1 cellular context compared by ENCODE assay signal in the genomic region with DNA sequence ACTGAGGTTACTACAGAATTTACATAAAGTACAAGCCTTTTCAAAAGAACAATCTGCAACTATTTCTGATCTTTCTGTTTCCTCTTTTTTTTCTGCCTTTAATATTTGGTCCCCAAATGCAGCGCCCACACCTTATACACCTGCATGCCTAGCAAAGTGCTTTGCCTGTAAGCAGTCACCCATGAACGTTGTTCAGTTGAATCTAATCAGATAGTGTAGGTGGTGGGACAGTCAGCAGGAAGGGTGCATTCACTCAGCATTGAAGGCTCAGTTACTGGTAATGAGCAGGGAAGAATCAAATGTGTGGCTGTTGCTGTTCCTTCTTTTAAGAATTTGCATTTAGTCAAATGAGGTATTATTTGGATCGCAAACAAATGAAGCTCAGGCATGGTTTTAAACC.
TF ChIP-seq lines count a peak whose summit lies in the region.

No MANE protein-coding gene starts in this region.

TF ChIP-seq in GM12878, 131 proteins besides CTCF, POLR2A, EP300 and RAD21 (continued from another document):
- TF ChIP-seq, protein P1, sequence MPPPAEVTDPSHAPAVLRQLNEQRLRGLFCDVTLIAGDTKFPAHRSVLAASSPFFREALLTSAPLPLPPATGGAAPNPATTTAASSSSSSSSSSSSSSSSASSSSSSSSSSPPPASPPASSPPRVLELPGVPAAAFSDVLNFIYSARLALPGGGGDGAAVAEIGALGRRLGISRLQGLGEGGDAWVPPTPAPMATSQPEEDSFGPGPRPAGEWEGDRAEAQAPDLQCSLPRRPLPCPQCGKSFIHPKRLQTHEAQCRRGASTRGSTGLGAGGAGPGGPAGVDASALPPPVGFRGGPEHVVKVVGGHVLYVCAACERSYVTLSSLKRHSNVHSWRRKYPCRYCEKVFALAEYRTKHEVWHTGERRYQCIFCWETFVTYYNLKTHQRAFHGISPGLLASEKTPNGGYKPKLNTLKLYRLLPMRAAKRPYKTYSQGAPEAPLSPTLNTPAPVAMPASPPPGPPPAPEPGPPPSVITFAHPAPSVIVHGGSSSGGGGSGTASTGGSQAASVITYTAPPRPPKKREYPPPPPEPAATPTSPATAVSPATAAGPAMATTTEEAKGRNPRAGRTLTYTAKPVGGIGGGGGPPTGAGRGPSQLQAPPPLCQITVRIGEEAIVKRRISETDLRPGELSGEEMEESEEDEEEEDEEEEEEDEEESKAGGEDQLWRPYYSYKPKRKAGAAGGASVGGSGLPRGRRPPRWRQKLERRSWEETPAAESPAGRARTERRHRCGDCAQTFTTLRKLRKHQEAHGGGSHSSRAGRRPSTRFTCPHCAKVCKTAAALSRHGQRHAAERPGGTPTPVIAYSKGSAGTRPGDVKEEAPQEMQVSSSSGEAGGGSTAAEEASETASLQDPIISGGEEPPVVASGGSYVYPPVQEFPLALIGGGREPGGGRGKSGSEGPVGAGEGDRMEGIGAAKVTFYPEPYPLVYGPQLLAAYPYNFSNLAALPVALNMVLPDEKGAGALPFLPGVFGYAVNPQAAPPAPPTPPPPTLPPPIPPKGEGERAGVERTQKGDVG (CRISPR knock-in tag; IDR thresholded peaks at IDR 0.05), result no peak
- TF ChIP-seq RCOR1 (conservative IDR thresholded peaks at IDR 0.05; ENCODE audit: low read depth, low read length), result no peak
- TF ChIP-seq, protein P2, sequence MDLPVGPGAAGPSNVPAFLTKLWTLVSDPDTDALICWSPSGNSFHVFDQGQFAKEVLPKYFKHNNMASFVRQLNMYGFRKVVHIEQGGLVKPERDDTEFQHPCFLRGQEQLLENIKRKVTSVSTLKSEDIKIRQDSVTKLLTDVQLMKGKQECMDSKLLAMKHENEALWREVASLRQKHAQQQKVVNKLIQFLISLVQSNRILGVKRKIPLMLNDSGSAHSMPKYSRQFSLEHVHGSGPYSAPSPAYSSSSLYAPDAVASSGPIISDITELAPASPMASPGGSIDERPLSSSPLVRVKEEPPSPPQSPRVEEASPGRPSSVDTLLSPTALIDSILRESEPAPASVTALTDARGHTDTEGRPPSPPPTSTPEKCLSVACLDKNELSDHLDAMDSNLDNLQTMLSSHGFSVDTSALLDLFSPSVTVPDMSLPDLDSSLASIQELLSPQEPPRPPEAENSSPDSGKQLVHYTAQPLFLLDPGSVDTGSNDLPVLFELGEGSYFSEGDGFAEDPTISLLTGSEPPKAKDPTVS (IDR thresholded peaks at IDR 0.05; ENCODE audit: low read depth, low read length), result no peak
- TF ChIP-seq, protein P3, sequence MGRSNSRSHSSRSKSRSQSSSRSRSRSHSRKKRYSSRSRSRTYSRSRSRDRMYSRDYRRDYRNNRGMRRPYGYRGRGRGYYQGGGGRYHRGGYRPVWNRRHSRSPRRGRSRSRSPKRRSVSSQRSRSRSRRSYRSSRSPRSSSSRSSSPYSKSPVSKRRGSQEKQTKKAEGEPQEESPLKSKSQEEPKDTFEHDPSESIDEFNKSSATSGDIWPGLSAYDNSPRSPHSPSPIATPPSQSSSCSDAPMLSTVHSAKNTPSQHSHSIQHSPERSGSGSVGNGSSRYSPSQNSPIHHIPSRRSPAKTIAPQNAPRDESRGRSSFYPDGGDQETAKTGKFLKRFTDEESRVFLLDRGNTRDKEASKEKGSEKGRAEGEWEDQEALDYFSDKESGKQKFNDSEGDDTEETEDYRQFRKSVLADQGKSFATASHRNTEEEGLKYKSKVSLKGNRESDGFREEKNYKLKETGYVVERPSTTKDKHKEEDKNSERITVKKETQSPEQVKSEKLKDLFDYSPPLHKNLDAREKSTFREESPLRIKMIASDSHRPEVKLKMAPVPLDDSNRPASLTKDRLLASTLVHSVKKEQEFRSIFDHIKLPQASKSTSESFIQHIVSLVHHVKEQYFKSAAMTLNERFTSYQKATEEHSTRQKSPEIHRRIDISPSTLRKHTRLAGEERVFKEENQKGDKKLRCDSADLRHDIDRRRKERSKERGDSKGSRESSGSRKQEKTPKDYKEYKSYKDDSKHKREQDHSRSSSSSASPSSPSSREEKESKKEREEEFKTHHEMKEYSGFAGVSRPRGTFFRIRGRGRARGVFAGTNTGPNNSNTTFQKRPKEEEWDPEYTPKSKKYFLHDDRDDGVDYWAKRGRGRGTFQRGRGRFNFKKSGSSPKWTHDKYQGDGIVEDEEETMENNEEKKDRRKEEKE (IDR thresholded peaks at IDR 0.05), result no peak
